In genomic region chr5:136909906-136910305, GRCh38 we compare ENCODE assay signal across 34 cellular contexts.
"Had no signal": no experiment of that assay in that cellular context is flagged by ENCODE, and none has a peak within 500 bp of the region (broad histone marks: within the 10 kb centered on the region; RNA-seq: fewer than 3 reads in every experiment).

No MANE protein-coding gene starts in this region.

- H3K4me3 Mint-ChIP-seq: activated B cell treated with CpG ODN at 0.5 μM for 24 hours; activated CD4-positive, alpha-beta memory T cell treated with anti-CD3 and anti-CD28 coated beads for 36 hours; activated CD4-positive, alpha-beta T cell treated with anti-CD3 and anti-CD28 coated beads, Interleukin-2, amount 10 ng/mL, durations not matched to agents 24 days and 14 days; activated CD8-positive, alpha-beta T cell treated with anti-CD3 and anti-CD28 coated beads for 36 hours; activated naive CD4-positive, alpha-beta T cell treated with anti-CD3 and anti-CD28 coated beads for 36 hours; activated naive CD8-positive, alpha-beta T cell treated with anti-CD3 and anti-CD28 coated beads for 36 hours; activated T-cell treated with anti-CD3 and anti-CD28 coated beads, Interleukin-2, amount 50 U/mL, for 4 hours; activated T-cell treated with anti-CD3 and anti-CD28 coated beads, Interleukin-2, amount 50 U/mL, for 72 hours; activated T-helper 1 cell treated with anti-CD3 and anti-CD28 coated beads, Interleukin-12 subunit alpha, Interleukin-12 subunit beta, Interleukin-2, Interleukin-4 antibody, amounts not matched to agents 30 ng/mL and 10 ng/mL and 1 ng/mL, durations not matched to agents 14 hours and 24 hours and 36 hours; activated T-helper 17 cell treated with anti-CD3 and anti-CD28 coated beads, Interleukin-2, amount 50 U/mL, for 72 hours; brain; T-helper 1 cell treated with Interleukin-12 subunit alpha and Interleukin-12 subunit beta and Interleukin-4 antibody, amounts not matched to agents 30 μg/mL and 1 μg/mL, for 36 hours; T-helper 2 cell treated with Interferon-gamma antibody and Interleukin-4, amounts not matched to agents 5 μg/mL and 100 μg/mL, for 36 hours had no signal

- H3K4me1 Mint-ChIP-seq: activated B cell treated with CpG ODN at 0.5 μM for 24 hours; activated CD4-positive, alpha-beta T cell treated with anti-CD3 and anti-CD28 coated beads, Interleukin-2, amount 10 ng/mL, durations not matched to agents 24 days and 14 days; activated naive CD8-positive, alpha-beta T cell treated with anti-CD3 and anti-CD28 coated beads for 36 hours; activated T-helper 17 cell treated with anti-CD3 and anti-CD28 coated beads, Interleukin-2, amount 50 U/mL, for 72 hours; brain had no signal

- H3K36me3 Mint-ChIP-seq: activated CD4-positive, alpha-beta memory T cell treated with anti-CD3 and anti-CD28 coated beads for 36 hours; activated naive CD4-positive, alpha-beta T cell treated with anti-CD3 and anti-CD28 coated beads, Interleukin-2, amount 50 U/mL, for 72 hours; brain had no signal

- DNase-seq: activated B cell treated with CpG ODN at 0.5 μM for 24 hours; activated CD4-positive, alpha-beta memory T cell treated with anti-CD3 and anti-CD28 coated beads for 36 hours; activated CD4-positive, alpha-beta T cell treated with anti-CD3 and anti-CD28 coated beads for 4 hours; activated CD4-positive, alpha-beta T cell treated with anti-CD3 and anti-CD28 coated beads, Interleukin-2, amount 50 U/mL, for 1 hour; activated CD4-positive, alpha-beta T cell treated with anti-CD3 and anti-CD28 coated beads, Interleukin-2, amount 50 U/mL, for 4 hours; activated CD4-positive, CD25-positive, alpha-beta regulatory T cell treated with anti-CD3 and anti-CD28 coated beads, Interleukin-2, amount 50 U/mL, for 72 hours; activated CD8-positive, alpha-beta memory T cell treated with anti-CD3 and anti-CD28 coated beads, Interleukin-2, amount 50 U/mL, for 4 hours; activated CD8-positive, alpha-beta T cell treated with anti-CD3 and anti-CD28 coated beads for 36 hours; activated effector memory CD4-positive, alpha-beta T cell treated with anti-CD3 and anti-CD28 coated beads, Interleukin-2, amount 50 U/mL, for 16 hours; activated gamma-delta T cell treated with Interleukin-2 at 50 U/mL for 16 hours; activated naive CD4-positive, alpha-beta T cell; activated naive CD4-positive, alpha-beta T cell treated with anti-CD3 and anti-CD28 coated beads for 36 hours; activated naive CD4-positive, alpha-beta T cell treated with anti-CD3 and anti-CD28 coated beads, Interleukin-2, amount 50 U/mL, for 16 hours; activated naive CD8-positive, alpha-beta T cell treated with anti-CD3 and anti-CD28 coated beads for 36 hours; activated T-cell treated with anti-CD3 and anti-CD28 coated beads for 4 hours; activated T-cell treated with anti-CD3 and anti-CD28 coated beads, Interleukin-2, amount 50 U/mL, for 1 hour; activated T-cell treated with anti-CD3 and anti-CD28 coated beads, Interleukin-2, amount 50 U/mL, for 4 hours; activated T-cell treated with anti-CD3 and anti-CD28 coated beads, Interleukin-2, amount 50 U/mL, for 72 hours; amygdala; anterior cingulate cortex; central memory CD4-positive, alpha-beta T cell; SW 1271; T-helper 1 cell; T-helper 2 cell; T-helper 9 cell had no signal

- H3K27ac Mint-ChIP-seq: activated B cell treated with CpG ODN at 0.5 μM for 24 hours; activated CD4-positive, alpha-beta memory T cell treated with anti-CD3 and anti-CD28 coated beads for 36 hours; activated CD4-positive, alpha-beta T cell treated with anti-CD3 and anti-CD28 coated beads, Interleukin-2, amount 10 ng/mL, durations not matched to agents 24 days and 14 days; activated CD8-positive, alpha-beta T cell treated with anti-CD3 and anti-CD28 coated beads for 36 hours; activated naive CD4-positive, alpha-beta T cell treated with anti-CD3 and anti-CD28 coated beads for 36 hours; activated naive CD4-positive, alpha-beta T cell treated with anti-CD3 and anti-CD28 coated beads, Interleukin-2, amount 50 U/mL, for 72 hours; activated naive CD8-positive, alpha-beta T cell treated with anti-CD3 and anti-CD28 coated beads for 36 hours; activated T-cell treated with anti-CD3 and anti-CD28 coated beads, Interleukin-2, amount 50 U/mL, for 72 hours; activated T-helper 1 cell treated with anti-CD3 and anti-CD28 coated beads, Interleukin-12 subunit alpha, Interleukin-12 subunit beta, Interleukin-2, Interleukin-4 antibody, amounts not matched to agents 30 ng/mL and 10 ng/mL and 1 ng/mL, durations not matched to agents 14 hours and 24 hours and 36 hours; activated T-helper 17 cell treated with anti-CD3 and anti-CD28 coated beads, Interleukin-2, amount 50 U/mL, for 72 hours; brain; T-helper 1 cell treated with Interleukin-12 subunit alpha and Interleukin-12 subunit beta and Interleukin-4 antibody, amounts not matched to agents 30 μg/mL and 1 μg/mL, for 36 hours; T-helper 2 cell treated with Interferon-gamma antibody and Interleukin-4, amounts not matched to agents 5 μg/mL and 100 μg/mL, for 36 hours had no signal

- ATAC-seq: activated CD8-positive, alpha-beta T cell treated with anti-CD3 and anti-CD28 coated beads for 36 hours; activated naive CD4-positive, alpha-beta T cell treated with anti-CD3 and anti-CD28 coated beads, Interleukin-2, amount 50 U/mL, for 72 hours; activated T-cell treated with anti-CD3 and anti-CD28 coated beads, Interleukin-2, amount 50 U/mL, for 4 hours; activated T-cell treated with anti-CD3 and anti-CD28 coated beads, Interleukin-2, amount 50 U/mL, for 72 hours; activated T-helper 17 cell treated with anti-CD3 and anti-CD28 coated beads, Interleukin-2, amount 50 U/mL, for 72 hours had no signal

- H3K4me3 ChIP-seq: ascending aorta, breast epithelium had no signal

- H3K27me3 Mint-ChIP-seq: activated B cell treated with CpG ODN at 0.5 μM for 24 hours; activated CD4-positive, alpha-beta memory T cell treated with anti-CD3 and anti-CD28 coated beads for 36 hours; activated CD4-positive, alpha-beta T cell treated with anti-CD3 and anti-CD28 coated beads, Interleukin-2, amount 10 ng/mL, durations not matched to agents 24 days and 14 days; activated CD8-positive, alpha-beta T cell treated with anti-CD3 and anti-CD28 coated beads for 36 hours; activated naive CD8-positive, alpha-beta T cell treated with anti-CD3 and anti-CD28 coated beads for 36 hours; activated T-helper 17 cell treated with anti-CD3 and anti-CD28 coated beads, Interleukin-2, amount 50 U/mL, for 72 hours had no signal

- H3K9me3 Mint-ChIP-seq: activated B cell treated with CpG ODN at 0.5 μM for 24 hours; activated T-cell treated with anti-CD3 and anti-CD28 coated beads, Interleukin-2, amount 50 U/mL, for 4 hours; activated T-helper 1 cell treated with anti-CD3 and anti-CD28 coated beads, Interleukin-12 subunit alpha, Interleukin-12 subunit beta, Interleukin-2, Interleukin-4 antibody, amounts not matched to agents 30 ng/mL and 10 ng/mL and 1 ng/mL, durations not matched to agents 14 hours and 24 hours and 36 hours; T-helper 1 cell treated with Interleukin-12 subunit alpha and Interleukin-12 subunit beta and Interleukin-4 antibody, amounts not matched to agents 30 μg/mL and 1 μg/mL, for 36 hours; T-helper 2 cell treated with Interferon-gamma antibody and Interleukin-4, amounts not matched to agents 5 μg/mL and 100 μg/mL, for 36 hours had no signal
